In genomic region chr11:61775606-61776554, GRCh38 we compare ENCODE assay signal across 1 cellular context.
TF ChIP-seq lines count a peak whose summit lies in the region.

No MANE protein-coding gene starts in this region.

TF ChIP-seq in SK-N-SH treated with all-trans-retinoic acid at 6 μM for 48 hours, 23 proteins besides CTCF, POLR2A, EP300 and RAD21 (continued from another document):
- TF ChIP-seq TSHZ2 (CRISPR knock-in tag; IDR thresholded peaks at IDR 0.05) = no peak
- no peak for TF ChIP-seq RARB (CRISPR knock-in tag; IDR thresholded peaks at IDR 0.05)
- no peak for TF ChIP-seq GLIS3 (CRISPR knock-in tag; IDR thresholded peaks at IDR 0.05)
- no peak for TF ChIP-seq TCF4 (CRISPR knock-in tag; IDR thresholded peaks at IDR 0.05; ENCODE audit: borderline replicate concordance)
- TF ChIP-seq CSRNP3 (CRISPR knock-in tag; IDR thresholded peaks at IDR 0.05) = no peak
- no peak for TF ChIP-seq CSDC2 (CRISPR knock-in tag; IDR thresholded peaks at IDR 0.05)
- TF ChIP-seq ISL1 (CRISPR knock-in tag; IDR thresholded peaks at IDR 0.05) = no peak
- no peak for TF ChIP-seq ZNF70 (CRISPR knock-in tag; IDR thresholded peaks at IDR 0.05)
- TF ChIP-seq ZNF565 (CRISPR knock-in tag; conservative IDR thresholded peaks at IDR 0.05; ENCODE audit: low read depth) = no peak
- TF ChIP-seq POU6F1 (CRISPR knock-in tag; IDR thresholded peaks at IDR 0.05; ENCODE audit: borderline replicate concordance, low read depth) = no peak
- no peak for TF ChIP-seq PATZ1 (CRISPR knock-in tag; IDR thresholded peaks at IDR 0.05; ENCODE audit: borderline replicate concordance)
- TF ChIP-seq TOX (CRISPR knock-in tag; IDR thresholded peaks at IDR 0.05; ENCODE audit: borderline replicate concordance) = no peak
- TF ChIP-seq ZNF8 (CRISPR knock-in tag; IDR thresholded peaks at IDR 0.05) = no peak
- TF ChIP-seq CREB5 (CRISPR knock-in tag; IDR thresholded peaks at IDR 0.05; ENCODE audit: low read depth) = no peak
- TF ChIP-seq ZFP3 (CRISPR knock-in tag; IDR thresholded peaks at IDR 0.05) = no peak
- TF ChIP-seq ZFP30 (CRISPR knock-in tag; IDR thresholded peaks at IDR 0.05) = no peak
- no peak for TF ChIP-seq ZC3H10 (CRISPR knock-in tag; IDR thresholded peaks at IDR 0.05)
- TF ChIP-seq PPARA (CRISPR knock-in tag; IDR thresholded peaks at IDR 0.05; ENCODE audit: borderline replicate concordance) = no peak
